8 cellular contexts compared by ENCODE assay signal in the genomic region with DNA sequence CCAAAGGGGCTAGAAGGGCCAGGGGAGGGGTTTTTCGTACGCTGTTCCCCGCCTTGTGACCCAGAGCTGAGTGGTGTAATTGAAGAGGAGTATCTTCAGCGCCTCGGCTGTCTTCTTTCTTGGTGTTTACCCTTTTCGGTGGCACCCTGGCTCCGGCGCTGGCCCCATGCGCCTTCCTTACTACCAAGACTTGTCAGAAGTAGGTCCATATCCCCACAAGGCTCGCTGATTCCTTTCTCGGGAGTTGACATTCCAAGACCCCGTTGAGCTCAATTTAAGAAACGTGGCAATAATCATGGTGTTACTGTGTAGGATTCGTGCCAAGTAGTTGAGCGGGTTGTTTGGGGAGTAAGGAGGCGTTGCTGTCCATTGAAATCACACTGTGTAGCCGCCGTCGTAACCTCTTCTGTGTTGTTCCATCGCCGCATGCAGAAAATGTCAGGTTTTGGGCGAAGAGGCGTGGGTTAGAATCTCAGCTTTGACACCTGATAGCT. TPM values are rescaled to one million over a fixed set of nuclear protein-coding genes. Genes with fewer than 3 reads are reported as not detected.
DNase-seq lines count a peak whose midpoint lies in the region; ATAC-seq and TF ChIP-seq lines count a peak whose summit lies in the region.

No MANE protein-coding gene starts in this region.

- H3K79me2 ChIP-seq in OCI-LY3 (ENCODE audit: low read length), result peaks cover 60% of the 10 kb centered on the region

- TF ChIP-seq RAD21 in liver (IDR thresholded peaks at IDR 0.05), result no peak

- H3K9me3 ChIP-seq in BLaER1, result peaks cover 16% of the 10 kb centered on the region
- no peaks in the 10 kb centered on the region for H3K9me3 ChIP-seq in OCI-LY3 (ENCODE audit: insufficient read depth, low read length)
- no peaks in the 10 kb centered on the region for H3K9me3 ChIP-seq in liver (ENCODE audit: control insufficient read depth in 4 of 4, low read length in 3 of 4)
- no peaks in the 10 kb centered on the region for H3K9me3 ChIP-seq in suprapubic skin

- peak; percentile 78 for DNase-seq in coronary artery (ENCODE audit: low spot score)
- DNase-seq in suprapubic skin (ENCODE audit: low spot score in 2 of 2), result peak in 1 of 2 donors; percentile 64
- DNase-seq in NCI-H128 (lab: John Stamatoyannopoulos, UW; ENCODE audit: unreplicated experiment), result no peak

- H3K36me3 ChIP-seq in BLaER1 (peaks cover 7% of the 10 kb centered on the region; the same call in 1 of the 2 replicates), OCI-LY3 (replicated peaks; ENCODE audit: low read depth, low read length) (no peaks in the 10 kb centered on the region), liver (ENCODE audit: control insufficient read depth in 4 of 4, insufficient read depth in 3 of 4, low read depth in 1 of 4, low read length in 3 of 4) (no peaks in the 10 kb centered on the region), suprapubic skin (no peaks in the 10 kb centered on the region)

- H3K4me3 ChIP-seq in BLaER1, result peak overlapping the region; percentile 80
- H3K4me3 ChIP-seq in OCI-LY3 (ENCODE audit: low read length), result peak overlapping the region; percentile 99
- H3K4me3 ChIP-seq in coronary artery, result peak overlapping the region; percentile 93
- H3K4me3 ChIP-seq in liver (ENCODE audit: low read depth in 1 of 3, low read length in 3 of 3), result peak overlapping the region; percentile 65 to 95 (median 92)
- peak overlapping the region; percentile 69 for H3K4me3 ChIP-seq in suprapubic skin

- H4K20me1 ChIP-seq in BLaER1 (0 out of 2 replicates have a peak, but pooled peaks cover 2% of the 10 kb centered on the region), OCI-LY3 (ENCODE audit: insufficient read depth, low read length) (no peaks in the 10 kb centered on the region)

- TF ChIP-seq POLR2A in suprapubic skin (IDR thresholded peaks at IDR 0.05), result no peak

- no peak for TF ChIP-seq CTCF in OCI-LY3 (IDR thresholded peaks at IDR 0.05; ENCODE audit: low read depth, low read length)
- TF ChIP-seq CTCF in coronary artery (IDR thresholded peaks at IDR 0.05), result no peak
- no peak for TF ChIP-seq CTCF in liver (IDR thresholded peaks at IDR 0.05; ENCODE audit: low read depth, low read length, missing input control)
- TF ChIP-seq CTCF in suprapubic skin (IDR thresholded peaks at IDR 0.05), result no peak

- H3K4me1 ChIP-seq in BLaER1 (peaks cover 23% of the 10 kb centered on the region), OCI-LY3 (ENCODE audit: low read length) (peaks cover 15% of the 10 kb centered on the region), liver (ENCODE audit: control insufficient read depth in 4 of 4, insufficient read depth in 4 of 4, low read length in 3 of 4) (peaks cover 2 to 19% (median 13%) of the 10 kb centered on the region in 4 donors), suprapubic skin (peaks cover 18% of the 10 kb centered on the region)

- WGBS in liver, result 4% methylated on average over 23 of the region's 23 CpGs
- WGBS in suprapubic skin, result under 1% methylated on average over 20 of the region's 23 CpGs

- H3K27ac ChIP-seq in BLaER1, result peak overlapping the region; percentile 70
- peak overlapping the region; percentile 50 for H3K27ac ChIP-seq in OCI-LY3 (ENCODE audit: low read length)
- H3K27ac ChIP-seq in coronary artery, result peak overlapping the region; percentile 77 to 90
- H3K27ac ChIP-seq in liver (ENCODE audit: low read depth in 1 of 2, low read length in 2 of 2), result peak overlapping the region; percentile 47 to 89
- peak overlapping the region; percentile 85 for H3K27ac ChIP-seq in suprapubic skin

- H3K4me2 ChIP-seq in BLaER1, result peak overlapping the region; percentile 87
- H3K4me2 ChIP-seq in OCI-LY3 (ENCODE audit: low read length), result peak overlapping the region; percentile 95

- H2AFZ ChIP-seq in OCI-LY3 (ENCODE audit: low read depth, low read length), result peak overlapping the region; percentile 96

- no peak for TF ChIP-seq EP300 in suprapubic skin (IDR thresholded peaks at IDR 0.05)

- H3K9ac ChIP-seq in BLaER1 (peak overlapping the region; percentile 82), OCI-LY3 (ENCODE audit: low read length) (peak overlapping the region; percentile 83), liver (ENCODE audit: low read depth in 1 of 2, low read length in 2 of 2) (peak overlapping the region; percentile 10 to 87)

- H3K27me3 ChIP-seq in BLaER1 (no peaks in the 10 kb centered on the region), OCI-LY3 (ENCODE audit: low read depth, low read length) (no peaks in the 10 kb centered on the region), liver (ENCODE audit: control insufficient read depth in 4 of 4, insufficient read depth in 4 of 4, low read length in 3 of 4) (no peaks in the 10 kb centered on the region), suprapubic skin (no peaks in the 10 kb centered on the region)

- ATAC-seq in GM18868 (IDR thresholded peaks at IDR 0.05; ENCODE audit: unreplicated experiment) (peak; percentile 26), HG03064 (IDR thresholded peaks at IDR 0.05; ENCODE audit: low read depth, unreplicated experiment) (peak; percentile 20)

TF ChIP-seq in liver, 16 proteins besides CTCF, POLR2A, EP300 and RAD21:
- TF ChIP-seq HNF4G (IDR thresholded peaks at IDR 0.05), result no peak
- TF ChIP-seq, protein P1, sequence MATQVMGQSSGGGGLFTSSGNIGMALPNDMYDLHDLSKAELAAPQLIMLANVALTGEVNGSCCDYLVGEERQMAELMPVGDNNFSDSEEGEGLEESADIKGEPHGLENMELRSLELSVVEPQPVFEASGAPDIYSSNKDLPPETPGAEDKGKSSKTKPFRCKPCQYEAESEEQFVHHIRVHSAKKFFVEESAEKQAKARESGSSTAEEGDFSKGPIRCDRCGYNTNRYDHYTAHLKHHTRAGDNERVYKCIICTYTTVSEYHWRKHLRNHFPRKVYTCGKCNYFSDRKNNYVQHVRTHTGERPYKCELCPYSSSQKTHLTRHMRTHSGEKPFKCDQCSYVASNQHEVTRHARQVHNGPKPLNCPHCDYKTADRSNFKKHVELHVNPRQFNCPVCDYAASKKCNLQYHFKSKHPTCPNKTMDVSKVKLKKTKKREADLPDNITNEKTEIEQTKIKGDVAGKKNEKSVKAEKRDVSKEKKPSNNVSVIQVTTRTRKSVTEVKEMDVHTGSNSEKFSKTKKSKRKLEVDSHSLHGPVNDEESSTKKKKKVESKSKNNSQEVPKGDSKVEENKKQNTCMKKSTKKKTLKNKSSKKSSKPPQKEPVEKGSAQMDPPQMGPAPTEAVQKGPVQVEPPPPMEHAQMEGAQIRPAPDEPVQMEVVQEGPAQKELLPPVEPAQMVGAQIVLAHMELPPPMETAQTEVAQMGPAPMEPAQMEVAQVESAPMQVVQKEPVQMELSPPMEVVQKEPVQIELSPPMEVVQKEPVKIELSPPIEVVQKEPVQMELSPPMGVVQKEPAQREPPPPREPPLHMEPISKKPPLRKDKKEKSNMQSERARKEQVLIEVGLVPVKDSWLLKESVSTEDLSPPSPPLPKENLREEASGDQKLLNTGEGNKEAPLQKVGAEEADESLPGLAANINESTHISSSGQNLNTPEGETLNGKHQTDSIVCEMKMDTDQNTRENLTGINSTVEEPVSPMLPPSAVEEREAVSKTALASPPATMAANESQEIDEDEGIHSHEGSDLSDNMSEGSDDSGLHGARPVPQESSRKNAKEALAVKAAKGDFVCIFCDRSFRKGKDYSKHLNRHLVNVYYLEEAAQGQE (IDR thresholded peaks at IDR 0.05), result peak; percentile 75

RNA-seq across cellular contexts. Expression of a gene that starts 0.8 kb away (rescaled TPM):
- total RNA-seq in liver (1 to 10 TPM; 4.3 to 5.4 TPM), suprapubic skin (10 to 100 TPM; 15.6 to 20.4 (median 17.5) TPM)
- 10 to 100 TPM; 19.6 to 21.3 TPM for polyA plus RNA-seq in liver

RNA-seq across cellular contexts. Expression of a gene that starts 0.9 kb away (rescaled TPM):
- 10 to 100 TPM in 1 of 2 donors, 1 to 10 TPM in 1; 8.3 to 14.5 TPM for total RNA-seq in liver
- polyA plus RNA-seq in liver, result 1 to 10 TPM; 2.6 to 4.1 TPM
- total RNA-seq in suprapubic skin, result 10 to 100 TPM in 3 of 4 donors, 1 to 10 TPM in 1; 6.7 to 14.9 (median 11.9) TPM
